ENCODE assay signal across 11 cellular contexts in the genomic region with DNA sequence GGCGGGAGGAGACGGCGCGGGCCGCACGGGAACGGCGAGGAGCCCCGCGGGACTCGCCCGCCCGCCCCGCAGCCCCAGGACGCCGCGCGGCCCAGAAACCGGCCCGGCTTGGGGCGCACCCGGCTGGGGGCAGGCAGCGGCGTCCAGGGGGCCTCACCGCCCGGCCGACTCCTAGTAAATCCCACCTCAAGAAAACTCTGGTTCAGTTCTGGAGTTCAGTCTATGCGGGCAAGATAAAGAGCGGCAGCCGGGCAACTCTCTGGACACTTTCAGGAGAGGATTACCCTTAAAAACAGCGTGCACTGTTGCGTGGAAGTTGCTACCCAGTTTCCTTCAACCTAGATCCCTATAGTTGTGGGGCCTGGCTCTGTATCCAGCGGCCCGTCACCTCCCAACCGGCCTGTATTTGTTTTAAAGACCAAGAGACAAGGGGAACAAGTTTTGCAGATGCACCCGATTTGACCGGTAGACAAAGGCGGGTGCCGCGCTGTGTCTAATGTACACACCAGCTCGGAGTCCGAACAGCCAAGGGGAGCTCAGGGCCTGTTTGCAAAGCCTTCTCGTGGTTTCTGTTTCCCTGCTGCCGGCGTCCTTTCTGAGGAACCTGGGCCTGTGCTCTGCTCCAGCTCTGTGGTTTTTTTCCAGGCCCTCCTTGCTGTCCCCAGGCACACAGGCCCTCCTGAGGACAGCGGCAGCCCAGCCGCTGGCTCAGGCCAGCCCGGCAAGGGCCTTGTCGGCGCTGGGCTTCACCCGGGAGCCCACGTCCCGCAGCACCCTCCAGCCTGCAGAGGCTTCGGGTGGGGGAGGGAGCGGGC. TPM values are rescaled to one million over a fixed set of nuclear protein-coding genes. Genes with fewer than 3 reads are reported as not detected.
DNase-seq lines count a peak whose midpoint lies in the region; ATAC-seq, FAIRE-seq and TF ChIP-seq lines count a peak whose summit lies in the region.
"Had no signal": no experiment of that assay in that cellular context is flagged by ENCODE, and none has a peak within 500 bp of the region (broad histone marks: within the 10 kb centered on the region; RNA-seq: fewer than 3 reads in every experiment).

No MANE protein-coding gene starts in this region.

- H3K36me3 ChIP-seq in A673 (ENCODE audit: insufficient read depth, low read length, poor library complexity, severe bottlenecking): no peaks in the 10 kb centered on the region
- H3K36me3 ChIP-seq in H7 (replicated peaks; ENCODE audit: control insufficient read depth, insufficient read depth, low read length): no peaks in the 10 kb centered on the region
- H3K36me3 ChIP-seq in kidney (ENCODE audit: control insufficient read depth in 1 of 2, insufficient read depth in 2 of 2, low read length in 2 of 2): no peaks in the 10 kb centered on the region

- H3K27me3 ChIP-seq in A673 (replicated peaks; ENCODE audit: insufficient read depth, low read depth, low read length, poor library complexity) (peaks cover 45% of the 10 kb centered on the region), H7 (ENCODE audit: control insufficient read depth, insufficient read depth, low read length) (peaks cover 95% of the 10 kb centered on the region)

- POLR2A ChIA-PET in A673 (lab: Charles Lee; ENCODE audit: low non-redundant PET): no interaction called here

- no peak overlapping the region for H3K27ac ChIP-seq in A673 (ENCODE audit: low read depth, low read length, poor library complexity, severe bottlenecking)
- H3K27ac ChIP-seq in kidney (ENCODE audit: low read depth in 2 of 2, low read length in 2 of 2): no peak overlapping the region

- peak overlapping the region; percentile 80 for H3K4me3 Mint-ChIP-seq in activated naive CD8-positive, alpha-beta T cell

- no peak overlapping the region for H3K9ac ChIP-seq in kidney (ENCODE audit: low read length in 2 of 2)

- peaks cover 26% of the 10 kb centered on the region for H3K4me1 Mint-ChIP-seq in activated naive CD8-positive, alpha-beta T cell (ENCODE audit: low read depth)

- H3K9me3 Mint-ChIP-seq in activated naive CD8-positive, alpha-beta T cell (ENCODE audit: low read depth): no peaks in the 10 kb centered on the region

- CTCF ChIA-PET in A673 (lab: Charles Lee): no interaction called here

- TF ChIP-seq CTCF in A673 (conservative IDR thresholded peaks at IDR 0.05; ENCODE audit: low read depth, low read length) (no peak), kidney (IDR thresholded peaks at IDR 0.05; ENCODE audit: borderline replicate concordance, extremely low read depth, insufficient read depth) (no peak)

- H3K9me3 ChIP-seq in A673 (ENCODE audit: low read depth, low read length, poor library complexity, severe bottlenecking): no peaks in the 10 kb centered on the region
- no peaks in the 10 kb centered on the region for H3K9me3 ChIP-seq in kidney (ENCODE audit: control insufficient read depth in 1 of 2, low read length in 2 of 2)

- peaks cover 24% of the 10 kb centered on the region for H3K27me3 Mint-ChIP-seq in activated naive CD8-positive, alpha-beta T cell

- BruUV-seq in A673 (replicated peaks; lab: Mats Ljungman, UMichigan): no TSS peak

- H3K36me3 Mint-ChIP-seq in activated naive CD8-positive, alpha-beta T cell: no peaks in the 10 kb centered on the region

- no peak for FAIRE-seq in kidney (lab: Jason Lieb, UNC)
- FAIRE-seq: frontal cortex had no signal

- ATAC-seq in HG03460 (IDR thresholded peaks at IDR 0.05; ENCODE audit: unreplicated experiment): no peak
- ATAC-seq in GM21515 (IDR thresholded peaks at IDR 0.05; ENCODE audit: unreplicated experiment): no peak

- intact Hi-C loops in A673 (cut with micrococcal nuclease; ENCODE audit: unreplicated experiment) (no loop called here), kidney (cut with DNase I) (no loop called here)

- peak overlapping the region; percentile 31 for H3K4me3 ChIP-seq in A673 (ENCODE audit: low read depth, low read length, poor library complexity, severe bottlenecking)
- H3K4me3 ChIP-seq in H7 (ENCODE audit: insufficient read depth, low read depth, low read length): peak overlapping the region; percentile 42; the same call in 1 of the 2 replicates
- H3K4me3 ChIP-seq in kidney (ENCODE audit: low read length in 2 of 2): no peak overlapping the region

- DNase-seq in A673 (ENCODE audit: low spot score): no peak
- peak; percentile 82 for DNase-seq in H7
- DNase-seq in myocyte (ENCODE audit: low read depth): peak; percentile 59
- DNase-seq in kidney: no peak
- DNase-seq in NCI-H1105 treated with DMSO at 0.1 percent for 48 hours (lab: John Stamatoyannopoulos, UW): no peak
- DNase-seq: DND-41 had no signal

- H3K27ac Mint-ChIP-seq in activated naive CD8-positive, alpha-beta T cell: no peak overlapping the region

- H3K4me1 ChIP-seq in A673 (ENCODE audit: insufficient read depth, low read length, poor library complexity, severe bottlenecking) (peaks cover 8% of the 10 kb centered on the region), kidney (ENCODE audit: control insufficient read depth in 1 of 2, insufficient read depth in 1 of 2, low read depth in 1 of 2, low read length in 2 of 2) (peaks cover 0 to 2% of the 10 kb centered on the region in 2 donors)

RNA-seq across cellular contexts. Expression of a gene that starts 1.1 kb away (rescaled TPM):
- total RNA-seq in A673 (2021) (3.6 and 4.7 TPM in 2 replicates), myocyte (42.6 and 43.5 TPM in 2 replicates), kidney (5.5 TPM)
- 6.2 and 6.7 TPM in 2 replicates for total RNA-seq in H7 (2014; rRNA removed; shearing (Covaris generic))
- polyA plus RNA-seq in myocyte (2012): 49.6 TPM
- polyA plus RNA-seq in kidney (ENCODE audit: insufficient read depth, low read depth, low replicate concordance): 0.45 TPM
- total RNA-seq: frontal cortex had no signal

RNA-seq across cellular contexts. Expression of a gene that starts 38.4 kb away (rescaled TPM):
- total RNA-seq in A673 (2021) (12.6 and 13.3 TPM in 2 replicates), myocyte (51.2 and 67.7 TPM in 2 replicates), kidney (1.9 TPM)
- 3.7 and 7.3 TPM in 2 replicates for total RNA-seq in H7 (2014; rRNA removed; shearing (Covaris generic))
- 32.1 TPM for polyA plus RNA-seq in myocyte (2012)
- polyA plus RNA-seq in kidney (ENCODE audit: insufficient read depth, low read depth, low replicate concordance): 4.1 TPM
- total RNA-seq: T-helper 2 cell treated with Interferon-gamma antibody and Interleukin-4, amounts not matched to agents 100 ng/mL and 5 ng/mL, for 36 hours had no signal

RNA-seq across cellular contexts. Expression of a gene that starts 47.4 kb away (rescaled TPM):
- total RNA-seq in A673 (2021) (50.4 and 58.9 TPM in 2 replicates), myocyte (123 and 130 TPM in 2 replicates), kidney (10.4 TPM)
- 28.4 and 36.0 TPM in 2 replicates for total RNA-seq in H7 (2014; rRNA removed; shearing (Covaris generic))
- 144 TPM for polyA plus RNA-seq in myocyte (2012)
- 13.0 TPM for polyA plus RNA-seq in kidney (ENCODE audit: insufficient read depth, low read depth, low replicate concordance)
- total RNA-seq: T-helper 2 cell treated with Interferon-gamma antibody and Interleukin-4, amounts not matched to agents 100 ng/mL and 5 ng/mL, for 36 hours had no signal

Comparison
In these comparisons a context has a peak if more than half of its experiments do, and no peak if none do; other contexts are left out.
1. DNase-seq: peak in H7 (single experiment) and myocyte (single experiment); none in A673 (single experiment), kidney (single experiment) and NCI-H1105 treated with DMSO at 0.1 percent for 48 hours (single experiment).
2. H3K4me3 ChIP-seq: peak in A673 (single experiment) and H7 (single experiment); none in kidney (0 of 2).